In genomic region chr4:7068279-7068842, GRCh38 we compare ENCODE assay signal across 1 cellular context.
TF ChIP-seq lines count a peak whose summit lies in the region.

No MANE protein-coding gene starts in this region.

TF ChIP-seq in liver, 16 proteins besides CTCF, POLR2A, EP300 and RAD21 (continued from another document):
- TF ChIP-seq ATF3 (IDR thresholded peaks at IDR 0.05) (no peak), SP1 (IDR thresholded peaks at IDR 0.05) (peak; percentile 24)
